18 cellular contexts compared by ENCODE assay signal in the genomic region with DNA sequence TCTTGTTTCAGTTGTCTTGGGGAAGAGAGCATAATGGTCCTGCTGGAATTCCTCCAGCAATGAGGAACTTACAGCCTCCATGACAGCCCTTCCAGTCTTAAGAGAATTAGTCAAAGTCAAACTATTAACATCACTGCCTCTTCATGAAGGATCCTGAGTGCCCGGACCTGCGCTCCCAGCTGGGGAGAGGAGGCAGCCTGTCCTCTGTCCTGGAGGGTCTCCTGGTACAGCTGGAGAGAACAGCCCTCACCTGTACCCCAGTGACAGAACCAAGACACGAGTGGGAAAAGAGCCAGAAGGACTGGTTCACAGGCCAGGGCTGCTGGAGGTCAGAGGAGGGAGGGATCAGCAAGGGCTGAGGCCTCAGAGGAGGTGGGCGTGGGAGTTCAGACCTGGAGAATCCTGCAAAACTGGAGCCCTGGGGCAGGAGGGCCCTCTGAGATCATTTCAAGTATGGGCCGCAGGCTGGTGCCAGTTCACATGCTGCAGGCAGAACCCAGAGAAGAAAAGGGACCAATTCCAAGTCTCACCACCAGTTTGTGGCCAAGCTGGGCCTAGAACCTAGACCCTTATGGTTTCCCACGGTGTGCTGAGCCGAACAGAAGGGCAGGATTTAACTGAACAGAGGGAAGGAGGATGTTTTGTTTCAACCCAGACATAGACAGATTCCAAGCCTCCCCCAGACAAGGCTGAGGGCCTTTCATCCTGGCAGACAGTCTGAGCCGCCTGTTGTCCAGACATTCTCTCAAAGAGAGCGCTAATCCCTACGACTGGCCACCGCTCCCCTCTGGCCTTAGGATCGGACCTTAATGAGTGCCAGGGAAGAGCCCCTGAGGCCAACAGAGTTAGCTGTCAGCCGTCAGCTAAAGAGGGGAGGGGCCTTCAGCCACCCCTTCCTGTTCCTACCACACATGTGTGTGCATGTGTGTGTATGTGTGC. TPM values are rescaled to one million over a fixed set of nuclear protein-coding genes. Genes with fewer than 3 reads are reported as not detected.
DNase-seq lines count a peak whose midpoint lies in the region; ATAC-seq and TF ChIP-seq lines count a peak whose summit lies in the region.
"Had no signal": no experiment of that assay in that cellular context is flagged by ENCODE, and none has a peak within 500 bp of the region (broad histone marks: within the 10 kb centered on the region; RNA-seq: fewer than 3 reads in every experiment).

No MANE protein-coding gene starts in this region.

- H3K27ac ChIP-seq in endodermal cell (ENCODE audit: low read depth, low read length) (peak overlapping the region; percentile 97), mesenchymal stem cell (ENCODE audit: low read length, poor library complexity, severe bottlenecking) (peak overlapping the region; percentile 20), tibial artery (peak overlapping the region; percentile 62 to 72)
- H3K27ac ChIP-seq: 22Rv1, foreskin keratinocyte, testis had no signal

- CTCF ChIA-PET in activated CD8-positive, alpha-beta T cell treated with anti-CD3 and anti-CD28 coated beads for 36 hours (lab: Charles Lee): interaction anchor here (0.7 to 1.7 kb wide), 2 partner anchors 17 to 28 kb away, joined by 3 to 4 read pairs; no protein-coding TSS in a partner anchor

- peaks cover 34% of the 10 kb centered on the region for H3K79me1 ChIP-seq in mesenchymal stem cell (replicated peaks; ENCODE audit: low read length, poor library complexity, severe bottlenecking)

- H3K27ac Mint-ChIP-seq in endodermal cell: no peak overlapping the region
- no peak overlapping the region for H3K27ac Mint-ChIP-seq in activated CD8-positive, alpha-beta T cell treated with anti-CD3 and anti-CD28 coated beads for 36 hours
- H3K27ac Mint-ChIP-seq: activated T-helper 1 cell treated with anti-CD3 and anti-CD28 coated beads, Interleukin-12 subunit alpha, Interleukin-12 subunit beta, Interleukin-2, Interleukin-4 antibody, amounts not matched to agents 30 ng/mL and 10 ng/mL and 1 ng/mL, durations not matched to agents 14 hours and 24 hours and 36 hours; CD4-positive, alpha-beta T cell; progenitor cell of endocrine pancreas had no signal

- H3K27me3 ChIP-seq in endodermal cell (ENCODE audit: control insufficient read depth, insufficient read depth, low read length, poor library complexity, severe bottlenecking) (no peaks in the 10 kb centered on the region), mesenchymal stem cell (ENCODE audit: control insufficient read depth in 1 of 2, insufficient read depth in 1 of 2, low read length in 2 of 2) (no peaks in the 10 kb centered on the region), tibial artery (no peaks in the 10 kb centered on the region)
- H3K27me3 ChIP-seq: testis had no signal

- no peaks in the 10 kb centered on the region for H3K36me3 ChIP-seq in endodermal cell (ENCODE audit: control insufficient read depth, insufficient read depth, low read length)
- H3K36me3 ChIP-seq in mesenchymal stem cell (ENCODE audit: control insufficient read depth in 1 of 2, insufficient read depth in 2 of 2, low read depth in 1 of 2, low read length in 2 of 2): peaks cover 62 to 63% of the 10 kb centered on the region in 2 experiments
- H3K36me3 ChIP-seq in tibial artery: peaks cover 14 to 33% (median 32%) of the 10 kb centered on the region in 3 donors

- peaks cover 18% of the 10 kb centered on the region for H3K4me1 Mint-ChIP-seq in endodermal cell
- H3K4me1 Mint-ChIP-seq in activated CD8-positive, alpha-beta T cell treated with anti-CD3 and anti-CD28 coated beads for 36 hours (ENCODE audit: low read depth): peaks cover 15% of the 10 kb centered on the region

- no peaks in the 10 kb centered on the region for H3K9me3 Mint-ChIP-seq in endodermal cell
- H3K9me3 Mint-ChIP-seq in activated CD8-positive, alpha-beta T cell treated with anti-CD3 and anti-CD28 coated beads for 36 hours: no peaks in the 10 kb centered on the region
- H3K9me3 Mint-ChIP-seq: activated T-helper 1 cell treated with anti-CD3 and anti-CD28 coated beads, Interleukin-12 subunit alpha, Interleukin-12 subunit beta, Interleukin-2, Interleukin-4 antibody, amounts not matched to agents 30 ng/mL and 10 ng/mL and 1 ng/mL, durations not matched to agents 14 hours and 24 hours and 36 hours; CD4-positive, alpha-beta T cell had no signal

- H2BK120ac ChIP-seq in mesenchymal stem cell (ENCODE audit: low read depth, low read length): no peak overlapping the region

- no peak overlapping the region for H2AFZ ChIP-seq in mesenchymal stem cell (ENCODE audit: low read depth, low read length)

- H2AK5ac ChIP-seq in mesenchymal stem cell (ENCODE audit: low read length, severe bottlenecking): no peak overlapping the region

- no peak overlapping the region for H2BK15ac ChIP-seq in mesenchymal stem cell (ENCODE audit: low read depth, poor library complexity, severe bottlenecking)

- DNase-seq in DMS 273 (lab: John Stamatoyannopoulos, UW; ENCODE audit: unreplicated experiment) (peak; percentile 11), DMS 273 treated with DMSO at 0.1 percent for 48 hours (lab: John Stamatoyannopoulos, UW) (no peak), endodermal cell (no peak), mesenchymal stem cell (no peak), tibial artery (peak in 1 of 2 donors; percentile 64), CD1c-positive myeloid dendritic cell (ENCODE audit: extremely low spot score) (no peak)
- no peak for DNase-seq in activated CD8-positive, alpha-beta T cell treated with anti-CD3 and anti-CD28 coated beads for 36 hours
- DNase-seq: anterior cingulate cortex; CD4-positive, alpha-beta T cell; MV-4-11; NCI-H2107; NK-92 treated with Interleukin-12 subunit alpha and Interleukin-12 subunit beta, amount 100 ng/mL, for 24 hours; testis had no signal

- POLR2A ChIA-PET in activated CD8-positive, alpha-beta T cell treated with anti-CD3 and anti-CD28 coated beads for 36 hours (lab: Charles Lee): no interaction called here

- H4K91ac ChIP-seq in mesenchymal stem cell (ENCODE audit: low read length): no peak overlapping the region

- H2BK5ac ChIP-seq in mesenchymal stem cell (ENCODE audit: low read depth, low read length, poor library complexity, severe bottlenecking): no peak overlapping the region

- H3K9me3 ChIP-seq in endodermal cell (ENCODE audit: control insufficient read depth, low read length) (no peaks in the 10 kb centered on the region), mesenchymal stem cell (ENCODE audit: control insufficient read depth, low read length) (no peaks in the 10 kb centered on the region), tibial artery (no peaks in the 10 kb centered on the region)
- H3K9me3 ChIP-seq: testis had no signal

- no peak overlapping the region for H3K4me2 ChIP-seq in mesenchymal stem cell (ENCODE audit: low read length, poor library complexity, severe bottlenecking)

- intact Hi-C loops in tibial artery (cut with DNase I; ENCODE audit: low total_unique reads): no loop called here
- intact Hi-C loops in activated CD8-positive, alpha-beta T cell treated with anti-CD3 and anti-CD28 coated beads for 36 hours (cut with micrococcal nuclease): no loop called here

- ATAC-seq in HG03039 (IDR thresholded peaks at IDR 0.05; ENCODE audit: unreplicated experiment): no peak
- ATAC-seq in activated CD8-positive, alpha-beta T cell treated with anti-CD3 and anti-CD28 coated beads for 36 hours: no peak
- ATAC-seq: foreskin keratinocyte had no signal

- H3K18ac ChIP-seq in mesenchymal stem cell (ENCODE audit: low read depth in 1 of 2, low read length in 2 of 2): no peak overlapping the region

- no peak overlapping the region for H3K23ac ChIP-seq in mesenchymal stem cell (ENCODE audit: low read length in 2 of 2)

- H3K4me3 ChIP-seq in endodermal cell (ENCODE audit: low read length) (no peak overlapping the region), mesenchymal stem cell (ENCODE audit: insufficient read depth in 1 of 2, low read depth in 1 of 2, low read length in 2 of 2) (no peak overlapping the region), tibial artery (no peak overlapping the region)
- H3K4me3 ChIP-seq: testis had no signal

- H2BK12ac ChIP-seq in mesenchymal stem cell (ENCODE audit: low read length in 2 of 2): peak overlapping the region in 1 of 2 experiments; percentile 2

- no peak overlapping the region for H3K4ac ChIP-seq in mesenchymal stem cell (ENCODE audit: low read depth in 1 of 2, low read length in 2 of 2)

- H3K36me3 Mint-ChIP-seq in endodermal cell (ENCODE audit: low read depth): no peaks in the 10 kb centered on the region
- H3K36me3 Mint-ChIP-seq in activated CD8-positive, alpha-beta T cell treated with anti-CD3 and anti-CD28 coated beads for 36 hours (ENCODE audit: low read depth): no peaks in the 10 kb centered on the region

- TF ChIP-seq CTCF in endodermal cell (conservative IDR thresholded peaks at IDR 0.05) (no peak), tibial artery (IDR thresholded peaks at IDR 0.05) (no peak)
- no peak for TF ChIP-seq CTCF in activated CD8-positive, alpha-beta T cell treated with anti-CD3 and anti-CD28 coated beads for 36 hours (IDR thresholded peaks at IDR 0.05)

- H3K27me3 Mint-ChIP-seq in endodermal cell (ENCODE audit: insufficient read depth): peaks cover 6% of the 10 kb centered on the region
- H3K27me3 Mint-ChIP-seq in activated CD8-positive, alpha-beta T cell treated with anti-CD3 and anti-CD28 coated beads for 36 hours: no peaks in the 10 kb centered on the region
- H3K27me3 Mint-ChIP-seq: CD4-positive, alpha-beta T cell; progenitor cell of endocrine pancreas had no signal

- peak overlapping the region in 1 of 2 experiments; percentile 39 for H3K14ac ChIP-seq in mesenchymal stem cell (ENCODE audit: low read length in 2 of 2)

- no peak overlapping the region for H3K9ac ChIP-seq in endodermal cell (ENCODE audit: extremely low read depth, low read length, poor library complexity, severe bottlenecking)
- H3K9ac ChIP-seq in mesenchymal stem cell (ENCODE audit: low read length): no peak overlapping the region

- H4K8ac ChIP-seq in mesenchymal stem cell (ENCODE audit: low read length): no peak overlapping the region

- H3K4me1 ChIP-seq in endodermal cell (ENCODE audit: control insufficient read depth, insufficient read depth, low read length) (peaks cover 8% of the 10 kb centered on the region), mesenchymal stem cell (ENCODE audit: control insufficient read depth, insufficient read depth, low read depth, low read length) (peaks cover 42% of the 10 kb centered on the region), tibial artery (peaks cover 6 to 58% (median 52%) of the 10 kb centered on the region in 4 donors)
- H3K4me1 ChIP-seq: foreskin keratinocyte had no signal

- 72 to 91% methylated on average over 8 to 13 of the region's 13 CpGs for WGBS in endodermal cell (ENCODE audit: insufficient coverage in 1 of 2, insufficient read length in 1 of 2), 2 experiments
- 68% methylated on average over 12 of the region's 13 CpGs for WGBS in mesenchymal stem cell

- no peak overlapping the region for H3K4me3 Mint-ChIP-seq in endodermal cell
- no peak overlapping the region for H3K4me3 Mint-ChIP-seq in activated CD8-positive, alpha-beta T cell treated with anti-CD3 and anti-CD28 coated beads for 36 hours
- H3K4me3 Mint-ChIP-seq: activated T-helper 1 cell treated with anti-CD3 and anti-CD28 coated beads, Interleukin-12 subunit alpha, Interleukin-12 subunit beta, Interleukin-2, Interleukin-4 antibody, amounts not matched to agents 30 ng/mL and 10 ng/mL and 1 ng/mL, durations not matched to agents 14 hours and 24 hours and 36 hours; CD4-positive, alpha-beta T cell had no signal

RNA-seq across cellular contexts. Expression of a gene that starts 18.2 kb away (rescaled TPM):
- 10 to 100 TPM; 21.3 to 31.8 TPM for total RNA-seq in endodermal cell
- polyA plus RNA-seq in endodermal cell (2013, experiment 1 of 2): 92.7 TPM
- polyA plus RNA-seq in endodermal cell (2013, experiment 2 of 2): 93.8 TPM
- polyA plus RNA-seq in mesenchymal stem cell (2013, experiment 1 of 2): 187 TPM
- 181 TPM for polyA plus RNA-seq in mesenchymal stem cell (2013, experiment 2 of 2)
- total RNA-seq in activated CD8-positive, alpha-beta T cell treated with anti-CD3 and anti-CD28 coated beads for 36 hours: 1 to 10 TPM; 1.6 to 2.8 TPM

RNA-seq across cellular contexts. Expression of a gene that starts 47.7 kb away (rescaled TPM):
- 1 to 10 TPM; 4.4 to 5.5 TPM for total RNA-seq in endodermal cell
- 7.9 TPM for polyA plus RNA-seq in endodermal cell (2013, experiment 1 of 2)
- 6.8 TPM for polyA plus RNA-seq in endodermal cell (2013, experiment 2 of 2)
- 7.8 TPM for polyA plus RNA-seq in mesenchymal stem cell (2013, experiment 1 of 2)
- 8.5 TPM for polyA plus RNA-seq in mesenchymal stem cell (2013, experiment 2 of 2)
- total RNA-seq in activated CD8-positive, alpha-beta T cell treated with anti-CD3 and anti-CD28 coated beads for 36 hours: 1 to 10 TPM; 5.2 to 6.5 TPM

RNA-seq across cellular contexts. Expression of a gene that starts 50.1 kb away (rescaled TPM):
- 10 to 100 TPM; 26.5 to 28.9 TPM for total RNA-seq in endodermal cell
- polyA plus RNA-seq in endodermal cell (2013, experiment 1 of 2): 25.5 TPM
- polyA plus RNA-seq in endodermal cell (2013, experiment 2 of 2): 23.7 TPM
- 49.0 TPM for polyA plus RNA-seq in mesenchymal stem cell (2013, experiment 1 of 2)
- polyA plus RNA-seq in mesenchymal stem cell (2013, experiment 2 of 2): 51.3 TPM
- total RNA-seq in activated CD8-positive, alpha-beta T cell treated with anti-CD3 and anti-CD28 coated beads for 36 hours: 10 to 100 TPM; 48.8 to 49.6 TPM

Comparison
In these comparisons a context has a peak if more than half of its experiments do, and no peak if none do; other contexts are left out.
1. H3K27ac ChIP-seq: peak in every context shown above with its lines; median percentile 97 in endodermal cell; 67 in tibial artery; 20 in mesenchymal stem cell.
2. RNA of a gene that starts 18.2 kb away (total RNA-seq): 21.3 to 31.8 TPM in endodermal cell; 1.6 to 2.8 TPM in activated CD8-positive, alpha-beta T cell treated with anti-CD3 and anti-CD28 coated beads for 36 hours; every median in the first group is over 4 times any median in the second.